ENCODE assay signal across 21 cellular contexts in the genomic region with DNA sequence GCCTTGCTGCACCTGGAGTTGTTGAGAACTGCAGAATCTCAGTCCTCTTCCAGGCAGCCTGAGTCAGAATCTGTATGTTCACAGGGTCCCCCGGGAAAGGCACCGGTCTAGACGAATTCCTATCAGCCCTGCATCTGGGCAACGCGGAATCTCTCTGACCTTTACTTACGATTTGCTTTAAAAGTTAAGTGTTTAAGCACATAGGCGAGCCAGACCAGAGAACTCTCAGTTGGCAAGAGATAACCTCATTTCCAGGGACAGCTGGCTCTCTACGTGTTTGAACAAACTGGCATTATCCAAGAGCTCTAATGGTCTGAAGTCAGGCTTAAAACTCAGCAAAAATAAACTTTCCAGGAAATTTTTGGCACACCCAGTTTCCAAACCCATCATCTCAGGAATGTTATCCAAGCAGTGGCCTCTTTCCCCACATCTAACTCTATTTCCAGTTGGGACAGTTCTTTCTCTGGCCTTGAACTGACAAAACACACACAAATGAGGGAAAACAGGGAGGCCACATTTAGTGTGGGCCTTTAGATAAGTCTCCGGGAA. TPM values are rescaled to one million over a fixed set of nuclear protein-coding genes. Genes with fewer than 3 reads are reported as not detected.
A peak's percentile ranks its signal among the peaks of the same experiment; 100 is the strongest.
DNase-seq lines count a peak whose midpoint lies in the region; TF ChIP-seq lines count a peak whose summit lies in the region.
"Had no signal": no experiment of that assay in that cellular context is flagged by ENCODE, and none has a peak within 500 bp of the region (broad histone marks: within the 10 kb centered on the region; RNA-seq: fewer than 3 reads in every experiment).

No MANE protein-coding gene starts in this region.

- DNase-seq in DMS79 treated with DMSO at 0.1 percent for 48 hours (lab: John Stamatoyannopoulos, UW) (peak; percentile 40), DMS79 (lab: John Stamatoyannopoulos, UW) (no peak), RWPE1 (ENCODE audit: low spot score) (no peak), glutamatergic neuron (peak; percentile 45), KBM-7 (no peak), sigmoid colon (no peak)
- DNase-seq in activated CD4-positive, alpha-beta memory T cell treated with anti-CD3 and anti-CD28 coated beads for 36 hours: no peak
- DNase-seq: 8988T; activated CD4-positive, alpha-beta memory T cell treated with anti-CD3 and anti-CD28 coated beads, Interleukin-2, amount 10 ng/mL, durations not matched to agents 7 days and 5 days; activated T-cell treated with anti-CD3 and anti-CD28 coated beads, Interleukin-2, amount 50 U/mL, for 72 hours; GOT3; left colon; NCI-H2171; stimulated activated CD4-positive, alpha-beta T cell treated with anti-CD3 and anti-CD28 coated beads, Interleukin-12 subunit alpha, Interleukin-12 subunit beta, amount 100 ng/mL, for 4 hours; upper lobe of left lung had no signal

- H3K4me3 ChIP-seq in parathyroid adenoma (ENCODE audit: low read depth, low read length): no peak overlapping the region
- H3K4me3 ChIP-seq in sigmoid colon: no peak overlapping the region
- H3K4me3 ChIP-seq: BLaER1 treated with 17β-estradiol and CSF1 and Interleukin-3, amounts not matched to agents 10 nM and 100 nM; cardiac muscle cell; upper lobe of left lung had no signal

- H3K4me1 ChIP-seq in parathyroid adenoma (peaks cover 45% of the 10 kb centered on the region), sigmoid colon (peaks cover 0 to 5% (median 2%) of the 10 kb centered on the region in 4 donors)

- TF ChIP-seq CTCF in RWPE1 (conservative IDR thresholded peaks at IDR 0.05; ENCODE audit: low read depth): no peak
- no peak for TF ChIP-seq CTCF in glutamatergic neuron (IDR thresholded peaks at IDR 0.05; ENCODE audit: partially characterized antibody, unreplicated experiment)
- no peak for TF ChIP-seq CTCF in parathyroid adenoma (IDR thresholded peaks at IDR 0.05)
- TF ChIP-seq CTCF in sigmoid colon (IDR thresholded peaks at IDR 0.05): no peak

- intact Hi-C loops in sigmoid colon (cut with DNase I): no loop called here
- intact Hi-C loops in activated CD4-positive, alpha-beta memory T cell treated with anti-CD3 and anti-CD28 coated beads for 36 hours (cut with micrococcal nuclease): no loop called here

- H3K36me3 Mint-ChIP-seq in glutamatergic neuron (ENCODE audit: unreplicated experiment): no peaks in the 10 kb centered on the region
- H3K36me3 Mint-ChIP-seq in activated CD4-positive, alpha-beta memory T cell treated with anti-CD3 and anti-CD28 coated beads for 36 hours: no peaks in the 10 kb centered on the region
- H3K36me3 Mint-ChIP-seq: stimulated activated effector memory CD8-positive, alpha-beta T cell treated with anti-CD3 and anti-CD28 coated beads, Interleukin-12 subunit alpha, Interleukin-12 subunit beta, amount 100 ng/mL, for 72 hours had no signal

- H3K27ac ChIP-seq in RWPE1: peak overlapping the region; percentile 63
- peak overlapping the region; percentile 18 for H3K27ac ChIP-seq in parathyroid adenoma
- no peak overlapping the region for H3K27ac ChIP-seq in sigmoid colon
- H3K27ac ChIP-seq: BLaER1 treated with 17β-estradiol and CSF1 and Interleukin-3, amounts not matched to agents 10 nM and 100 nM; cardiac muscle cell; upper lobe of left lung had no signal

- no peaks in the 10 kb centered on the region for H3K9me3 Mint-ChIP-seq in glutamatergic neuron (ENCODE audit: unreplicated experiment)
- no peaks in the 10 kb centered on the region for H3K9me3 Mint-ChIP-seq in activated CD4-positive, alpha-beta memory T cell treated with anti-CD3 and anti-CD28 coated beads for 36 hours
- H3K9me3 Mint-ChIP-seq: activated CD4-positive, alpha-beta memory T cell treated with anti-CD3 and anti-CD28 coated beads, Interleukin-2, amount 10 ng/mL, durations not matched to agents 7 days and 5 days; stimulated activated effector memory CD8-positive, alpha-beta T cell treated with anti-CD3 and anti-CD28 coated beads, Interleukin-12 subunit alpha, Interleukin-12 subunit beta, amount 100 ng/mL, for 72 hours had no signal

- TF ChIP-seq EP300 in sigmoid colon (IDR thresholded peaks at IDR 0.05): no peak

- TF ChIP-seq POLR2A in sigmoid colon (IDR thresholded peaks at IDR 0.05): no peak

- WGBS in sigmoid colon, 2 donors: 67 to 76% methylated on average over 9 of the region's 9 CpGs

- H3K27me3 ChIP-seq in parathyroid adenoma (ENCODE audit: control insufficient read depth, insufficient read depth, low read length) (no peaks in the 10 kb centered on the region), sigmoid colon (no peaks in the 10 kb centered on the region)
- H3K27me3 ChIP-seq: BLaER1 treated with 17β-estradiol and CSF1 and Interleukin-3, amounts not matched to agents 10 nM and 100 nM; upper lobe of left lung had no signal

- no peaks in the 10 kb centered on the region for H3K79me2 ChIP-seq in parathyroid adenoma

- no peak overlapping the region for H3K9ac ChIP-seq in parathyroid adenoma
- H3K9ac ChIP-seq: BLaER1 treated with 17β-estradiol and CSF1 and Interleukin-3, amounts not matched to agents 10 nM and 100 nM had no signal

- no peaks in the 10 kb centered on the region for H3K27me3 Mint-ChIP-seq in glutamatergic neuron (ENCODE audit: unreplicated experiment)
- H3K27me3 Mint-ChIP-seq in activated CD4-positive, alpha-beta memory T cell treated with anti-CD3 and anti-CD28 coated beads for 36 hours: no peaks in the 10 kb centered on the region

- H2AFZ ChIP-seq in parathyroid adenoma: peak overlapping the region; percentile 66

- POLR2A ChIA-PET in RWPE1 (lab: Yijun Ruan, JAX; ENCODE audit: low non-redundant PET): no interaction called here
- POLR2A ChIA-PET in activated CD4-positive, alpha-beta memory T cell treated with anti-CD3 and anti-CD28 coated beads for 36 hours (lab: Charles Lee): no interaction called here

- no peak overlapping the region for H3K27ac Mint-ChIP-seq in glutamatergic neuron (ENCODE audit: unreplicated experiment)
- H3K27ac Mint-ChIP-seq in activated CD4-positive, alpha-beta memory T cell treated with anti-CD3 and anti-CD28 coated beads for 36 hours: no peak overlapping the region
- H3K27ac Mint-ChIP-seq: activated CD4-positive, alpha-beta memory T cell treated with anti-CD3 and anti-CD28 coated beads, Interleukin-2, amount 10 ng/mL, durations not matched to agents 7 days and 5 days; activated T-cell treated with anti-CD3 and anti-CD28 coated beads, Interleukin-2, amount 50 U/mL, for 72 hours; progenitor cell of endocrine pancreas; stimulated activated effector memory CD8-positive, alpha-beta T cell treated with anti-CD3 and anti-CD28 coated beads, Interleukin-12 subunit alpha, Interleukin-12 subunit beta, amount 100 ng/mL, for 72 hours; T-helper 1 cell treated with Interleukin-12 subunit alpha and Interleukin-12 subunit beta and Interleukin-4 antibody, amounts not matched to agents 30 μg/mL and 1 μg/mL, for 36 hours had no signal

- CTCF ChIA-PET in RWPE1 (lab: Yijun Ruan, JAX): no interaction called here
- CTCF ChIA-PET in activated CD4-positive, alpha-beta memory T cell treated with anti-CD3 and anti-CD28 coated beads for 36 hours (lab: Charles Lee): no interaction called here

- no peak overlapping the region for H3K4me2 ChIP-seq in parathyroid adenoma (ENCODE audit: low read length)

- H3K4me3 Mint-ChIP-seq in glutamatergic neuron (ENCODE audit: unreplicated experiment): no peak overlapping the region
- no peak overlapping the region for H3K4me3 Mint-ChIP-seq in activated CD4-positive, alpha-beta memory T cell treated with anti-CD3 and anti-CD28 coated beads for 36 hours
- H3K4me3 Mint-ChIP-seq: activated CD4-positive, alpha-beta memory T cell treated with anti-CD3 and anti-CD28 coated beads, Interleukin-2, amount 10 ng/mL, durations not matched to agents 7 days and 5 days; activated T-cell treated with anti-CD3 and anti-CD28 coated beads, Interleukin-2, amount 50 U/mL, for 72 hours; stimulated activated effector memory CD8-positive, alpha-beta T cell treated with anti-CD3 and anti-CD28 coated beads, Interleukin-12 subunit alpha, Interleukin-12 subunit beta, amount 100 ng/mL, for 72 hours; T-helper 1 cell treated with Interleukin-12 subunit alpha and Interleukin-12 subunit beta and Interleukin-4 antibody, amounts not matched to agents 30 μg/mL and 1 μg/mL, for 36 hours had no signal

- in situ Hi-C loops in KBM-7 (cut with MboI; ENCODE audit: low pct_unique_long_range_greater_than_20kb, low sequenced_read_pairs): no loop called here

- no peaks in the 10 kb centered on the region for H3K36me3 ChIP-seq in parathyroid adenoma (ENCODE audit: control insufficient read depth, insufficient read depth, low read length)
- no peaks in the 10 kb centered on the region for H3K36me3 ChIP-seq in sigmoid colon
- H3K36me3 ChIP-seq: BLaER1 treated with 17β-estradiol and CSF1 and Interleukin-3, amounts not matched to agents 10 nM and 100 nM; cardiac muscle cell; upper lobe of left lung had no signal

- peaks cover 2% of the 10 kb centered on the region for H3K4me1 Mint-ChIP-seq in glutamatergic neuron (ENCODE audit: low read depth, unreplicated experiment)
- H3K4me1 Mint-ChIP-seq in activated CD4-positive, alpha-beta memory T cell treated with anti-CD3 and anti-CD28 coated beads for 36 hours (ENCODE audit: low read depth): peaks cover 3% of the 10 kb centered on the region

- H3K9me3 ChIP-seq in parathyroid adenoma (ENCODE audit: control insufficient read depth, low read length): no peaks in the 10 kb centered on the region
- H3K9me3 ChIP-seq in sigmoid colon: no peaks in the 10 kb centered on the region
- H3K9me3 ChIP-seq: upper lobe of left lung had no signal

RNA-seq across cellular contexts. Expression of gene HES1, which starts 53.4 kb away (rescaled TPM):
- total RNA-seq in glutamatergic neuron (ENCODE audit: unreplicated experiment) (0.34 TPM), sigmoid colon (10 to 100 TPM; 17.4 to 35.0 (median 23.4) TPM)
- polyA plus RNA-seq in sigmoid colon: 10 to 100 TPM; 24.0 to 47.4 (median 45.4) TPM
- total RNA-seq in activated CD4-positive, alpha-beta memory T cell treated with anti-CD3 and anti-CD28 coated beads for 36 hours: under 1 TPM; 0.56 to 1.00 TPM

Comparison
In these comparisons a context has a peak if more than half of its experiments do, and no peak if none do; other contexts are left out.
1. DNase-seq: peak in DMS79 treated with DMSO at 0.1 percent for 48 hours (single experiment) and glutamatergic neuron (single experiment); none in DMS79 (single experiment), RWPE1 (single experiment), KBM-7 (single experiment), sigmoid colon (single experiment) and activated CD4-positive, alpha-beta memory T cell treated with anti-CD3 and anti-CD28 coated beads for 36 hours (single experiment).
2. H3K27ac ChIP-seq: peak in RWPE1 (single experiment) and parathyroid adenoma (single experiment); none in sigmoid colon (0 of 4).
3. RNA of gene HES1, which starts 53.4 kb away (total RNA-seq): 17.4 to 35.0 TPM in sigmoid colon; 0.56 to 1.00 TPM in activated CD4-positive, alpha-beta memory T cell treated with anti-CD3 and anti-CD28 coated beads for 36 hours and 0.34 TPM in glutamatergic neuron (single experiment); every median in the first group is over 4 times any median in the second.